ENCODE assay signal across 1 cellular context in genomic region chr4:15376145-15376544, GRCh38.
TF ChIP-seq lines count a peak whose summit lies in the region.

No MANE protein-coding gene starts in this region.

TF ChIP-seq in GM23338, 12 proteins besides CTCF, POLR2A, EP300 and RAD21 (continued from another document):
- no peak for TF ChIP-seq REST (IDR thresholded peaks at IDR 0.05; ENCODE audit: unreplicated experiment)
- TF ChIP-seq ZNF114 (CRISPR knock-in tag; IDR thresholded peaks at IDR 0.05): no peak
- TF ChIP-seq ZNF331 (CRISPR knock-in tag; IDR thresholded peaks at IDR 0.05; ENCODE audit: low read depth): no peak
- no peak for TF ChIP-seq EZH2 (IDR thresholded peaks at IDR 0.05; ENCODE audit: low read depth, unreplicated experiment)
- TF ChIP-seq POLR2AphosphoS5 (IDR thresholded peaks at IDR 0.05; ENCODE audit: low read depth): no peak
- no peak for TF ChIP-seq NANOG (IDR thresholded peaks at IDR 0.05; ENCODE audit: borderline replicate concordance)
- no peak for TF ChIP-seq ETS1 (IDR thresholded peaks at IDR 0.05)
- no peak for TF ChIP-seq JUNB (IDR thresholded peaks at IDR 0.05; ENCODE audit: unreplicated experiment)
- TF ChIP-seq STAT1 (IDR thresholded peaks at IDR 0.05; ENCODE audit: unreplicated experiment): no peak
